In the genomic region with DNA sequence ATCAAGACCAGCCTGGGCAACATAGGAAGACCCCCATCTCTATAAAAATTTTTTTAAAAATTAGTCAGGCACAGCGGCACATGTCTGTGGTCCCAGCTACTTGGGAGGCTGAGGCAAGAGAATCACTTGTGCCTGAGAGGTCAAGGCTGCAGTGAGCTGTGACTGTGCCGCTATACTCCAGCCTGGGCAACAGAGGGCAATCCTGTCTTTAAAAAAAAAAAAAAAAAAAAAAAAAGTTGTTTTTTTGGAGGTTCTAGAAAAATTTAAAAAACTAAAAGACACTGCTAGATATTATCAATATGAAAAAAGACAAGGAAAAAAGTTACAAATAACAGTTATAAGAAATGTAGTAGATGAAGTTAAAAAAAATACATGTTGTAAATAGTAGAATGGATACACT, we compare ENCODE assay signal across 8 cellular contexts. TPM values are rescaled to one million over a fixed set of nuclear protein-coding genes. Genes with fewer than 3 reads are reported as not detected.
A peak's percentile ranks its signal among the peaks of the same experiment; 100 is the strongest.
DNase-seq lines count a peak whose midpoint lies in the region; ATAC-seq and TF ChIP-seq lines count a peak whose summit lies in the region.

No MANE protein-coding gene starts in this region.

- no peak for TF ChIP-seq POLR2A in transverse colon (IDR thresholded peaks at IDR 0.05)

- H3K27ac ChIP-seq in transverse colon (no peak overlapping the region), right cardiac atrium (ENCODE audit: low read length) (no peak overlapping the region)

- in situ Hi-C loops in transverse colon (cut with MboI; ENCODE audit: low pct_ligation_motif_present in 1 of 4, low pct_unique_long_range_greater_than_20kb in 1 of 4, low sequenced_read_pairs in 3 of 4) = no loop called here

- TF ChIP-seq EP300 in transverse colon (IDR thresholded peaks at IDR 0.05; ENCODE audit: low read depth) = no peak

- H3K27ac Mint-ChIP-seq in nephron progenitor cell = no peak overlapping the region

- TF ChIP-seq CTCF in nephron progenitor cell (IDR thresholded peaks at IDR 0.05) = no peak
- TF ChIP-seq CTCF in transverse colon (IDR thresholded peaks at IDR 0.05) = peak in 2 of 5 experiments; percentile 16 to 17

- H3K4me1 ChIP-seq in transverse colon = no peaks in the 10 kb centered on the region
- no peaks in the 10 kb centered on the region for H3K4me1 ChIP-seq in right cardiac atrium (ENCODE audit: control insufficient read depth, insufficient read depth, low read length)

- H3K4me3 Mint-ChIP-seq in nephron progenitor cell = no peak overlapping the region

- H3K27me3 Mint-ChIP-seq in nephron progenitor cell (ENCODE audit: low read depth, poor library complexity) = no peaks in the 10 kb centered on the region

- H3K9me3 Mint-ChIP-seq in nephron progenitor cell = peaks cover 17% of the 10 kb centered on the region

- no peaks in the 10 kb centered on the region for H3K36me3 ChIP-seq in transverse colon

- peaks cover 35% of the 10 kb centered on the region for H3K4me1 Mint-ChIP-seq in nephron progenitor cell

- intact Hi-C loops in transverse colon (cut with DNase I; ENCODE audit: low total_unique reads) = no loop called here
- intact Hi-C loops in right cardiac atrium (cut with DNase I) = no loop called here

- ATAC-seq in right cardiac atrium (no peak), GM18873 (IDR thresholded peaks at IDR 0.05; ENCODE audit: low FRiP score, unreplicated experiment) (no peak)

- no peaks in the 10 kb centered on the region for H3K9me3 ChIP-seq in transverse colon
- no peaks in the 10 kb centered on the region for H3K9me3 ChIP-seq in right cardiac atrium (ENCODE audit: control insufficient read depth, low read length)

- 88% methylated on average over 2 of the region's 2 CpGs; no CpG with 5 or more reads in 1 of the 2 donors for WGBS in transverse colon (ENCODE audit: low coverage in 1 of 2), 2 donors
- WGBS in right cardiac atrium = 80% methylated on average over 2 of the region's 2 CpGs

- H3K36me3 Mint-ChIP-seq in nephron progenitor cell (ENCODE audit: low read depth) = peaks cover 20% of the 10 kb centered on the region

- peaks cover 8% of the 10 kb centered on the region for H3K27me3 ChIP-seq in transverse colon
- H3K27me3 ChIP-seq in right cardiac atrium (ENCODE audit: control insufficient read depth, insufficient read depth) = no peaks in the 10 kb centered on the region

- H3K4me3 ChIP-seq in transverse colon (no peak overlapping the region), right cardiac atrium (ENCODE audit: low read length) (no peak overlapping the region)

- DNase-seq in SIG-M5 treated with dmso at 0.1 percent for 504 hours (lab: John Stamatoyannopoulos, UW; ENCODE audit: unreplicated experiment) = peak; percentile 44
- no peak for DNase-seq in SIG-M5 (lab: John Stamatoyannopoulos, UW)
- DNase-seq in Kasumi-1 (lab: John Stamatoyannopoulos, UW) = peak; percentile 23 to 32
- DNase-seq in amniotic epithelial cell (ENCODE audit: low read depth) = peak; percentile 12
- DNase-seq in nephron progenitor cell = peak; percentile 13
- no peak for DNase-seq in transverse colon
- DNase-seq in right cardiac atrium = no peak

RNA-seq across cellular contexts. Expression of gene C2orf15, which starts 56.1 kb away (rescaled TPM):
- 1 to 10 TPM in 2 of 4 donors, under 1 TPM in 1, not detected in 1; 0.82 to 3.7 (median 1.8) TPM for total RNA-seq in transverse colon
- total RNA-seq in right cardiac atrium = under 1 TPM in 2 of 4 donors, not detected in 2; 0.18 to 0.43 TPM
- polyA plus RNA-seq in right cardiac atrium = 0.25 TPM

Comparison
In these comparisons a context has a peak if more than half of its experiments do, and no peak if none do; other contexts are left out.
1. DNase-seq: peak in SIG-M5 treated with dmso at 0.1 percent for 504 hours (single experiment), Kasumi-1 (2 of 2), amniotic epithelial cell (single experiment) and nephron progenitor cell (single experiment); none in SIG-M5 (single experiment), transverse colon (single experiment) and right cardiac atrium (0 of 3).